ENCODE assay signal across 1 cellular context in genomic region chr10:35412900-35413491, GRCh38.
TF ChIP-seq lines count a peak whose summit lies in the region.

No MANE protein-coding gene starts in this region.

TF ChIP-seq in HepG2, 621 proteins besides CTCF, POLR2A, EP300 and RAD21 (continued from another document):
- no peak for TF ChIP-seq ZNF407 (CRISPR knock-in tag; IDR thresholded peaks at IDR 0.05; ENCODE audit: not compliant biosample characterization)
- no peak for TF ChIP-seq U2AF2 (IDR thresholded peaks at IDR 0.05; ENCODE audit: low read depth, low read length)
- TF ChIP-seq ZNF549 (CRISPR knock-in tag; IDR thresholded peaks at IDR 0.05) = no peak
- TF ChIP-seq DDIT3 (CRISPR knock-in tag; IDR thresholded peaks at IDR 0.05) = no peak
- TF ChIP-seq ZNF12 (CRISPR knock-in tag; IDR thresholded peaks at IDR 0.05) = no peak
- TF ChIP-seq ARID5B (CRISPR knock-in tag; IDR thresholded peaks at IDR 0.05) = no peak
- no peak for TF ChIP-seq ZKSCAN8 (CRISPR knock-in tag; IDR thresholded peaks at IDR 0.05; ENCODE audit: borderline replicate concordance)
- no peak for TF ChIP-seq AKAP8 (CRISPR knock-in tag; IDR thresholded peaks at IDR 0.05)
- no peak for TF ChIP-seq SALL2 (CRISPR knock-in tag; IDR thresholded peaks at IDR 0.05)
- TF ChIP-seq ZNF770 (CRISPR knock-in tag; IDR thresholded peaks at IDR 0.05) = no peak
- no peak for TF ChIP-seq YEATS4 (CRISPR knock-in tag; IDR thresholded peaks at IDR 0.05; ENCODE audit: borderline replicate concordance)
- TF ChIP-seq ATM (IDR thresholded peaks at IDR 0.05; ENCODE audit: borderline replicate concordance) = no peak
- TF ChIP-seq ZNF703 (CRISPR knock-in tag; IDR thresholded peaks at IDR 0.05; ENCODE audit: borderline replicate concordance) = no peak
- no peak for TF ChIP-seq MYPOP (CRISPR knock-in tag; IDR thresholded peaks at IDR 0.05)
- no peak for TF ChIP-seq ZNF142 (CRISPR knock-in tag; IDR thresholded peaks at IDR 0.05)
- TF ChIP-seq ZNF883 (CRISPR knock-in tag; IDR thresholded peaks at IDR 0.05; ENCODE audit: not compliant biosample characterization) = no peak
